In the genomic region with DNA sequence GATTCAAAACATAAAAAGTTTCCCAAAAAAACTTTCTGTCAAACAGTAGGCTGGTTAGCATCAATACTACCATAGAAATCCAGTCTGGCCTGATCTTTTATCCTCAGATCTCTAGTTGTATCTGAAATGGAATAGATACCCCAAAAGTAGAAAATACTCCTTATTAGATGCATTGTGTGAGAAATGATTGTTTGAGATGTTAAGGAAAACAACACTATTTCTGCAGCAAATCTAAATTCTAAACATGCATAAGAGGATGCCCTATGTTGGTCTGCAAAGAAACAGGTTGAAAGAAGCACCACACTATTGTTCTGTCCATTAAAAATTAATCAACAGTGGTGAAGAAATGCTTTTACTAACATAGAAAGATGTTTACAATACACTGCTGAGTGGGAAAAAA, we compare ENCODE assay signal across 11 cellular contexts.
"Had no signal": no experiment of that assay in that cellular context is flagged by ENCODE, and none has a peak within 500 bp of the region (broad histone marks: within the 10 kb centered on the region; RNA-seq: fewer than 3 reads in every experiment).

No MANE protein-coding gene starts in this region.

- DNase-seq: GM23248, H9, HCEC 1CT, Karpas-422, KBM-7 had no signal

- H3K4me3 ChIP-seq: GM23248 had no signal

- H3K27ac ChIP-seq: GM23248, HL-60, KMS-11 had no signal

- H2AFZ ChIP-seq: GM23248 had no signal

- H3K4me3 Mint-ChIP-seq: IgD-negative memory B cell had no signal

- H3K4me2 ChIP-seq: KMS-11 had no signal

- H3K9me3 Mint-ChIP-seq: IgD-negative memory B cell had no signal

- H3K9ac ChIP-seq: GM23248, KMS-11 had no signal

- H3K27ac Mint-ChIP-seq: IgD-negative memory B cell had no signal

- ATAC-seq: HepG2 had no signal

- FAIRE-seq: H1, H54, HepG2 had no signal
